ENCODE assay signal across 15 cellular contexts in genomic region chr16:55552621-55553020, GRCh38. TPM values are rescaled to one million over a fixed set of nuclear protein-coding genes. Genes with fewer than 3 reads are reported as not detected.
DNase-seq lines count a peak whose midpoint lies in the region; ATAC-seq and TF ChIP-seq lines count a peak whose summit lies in the region.
"Had no signal": no experiment of that assay in that cellular context is flagged by ENCODE, and none has a peak within 500 bp of the region (broad histone marks: within the 10 kb centered on the region; RNA-seq: fewer than 3 reads in every experiment).

No MANE protein-coding gene starts in this region.

- TF ChIP-seq CTCF in PC-3 (conservative IDR thresholded peaks at IDR 0.05; ENCODE audit: low read depth, low read length) = no peak

- H3K4me3 ChIP-seq in PC-3 (ENCODE audit: low read length) (no peak overlapping the region), mesodermal cell (ENCODE audit: extremely low read depth, insufficient read depth, low read length, poor library complexity, severe bottlenecking) (no peak overlapping the region)
- H3K4me3 ChIP-seq: BLaER1, psoas muscle had no signal

- POLR2A ChIA-PET in PC-3 (lab: Charles Lee; ENCODE audit: unreplicated experiment) = no interaction called here

- no peaks in the 10 kb centered on the region for H3K79me2 ChIP-seq in PC-3 (ENCODE audit: low read length)

- no peaks in the 10 kb centered on the region for H3K9me2 ChIP-seq in PC-3 (replicated peaks; ENCODE audit: low read length)

- H3K9me3 ChIP-seq in PC-3 (ENCODE audit: low read length) (no peaks in the 10 kb centered on the region), mesodermal cell (ENCODE audit: control insufficient read depth, low read length) (peaks cover 12% of the 10 kb centered on the region)
- H3K9me3 ChIP-seq: psoas muscle had no signal

- DNase-seq in EH (ENCODE audit: low read depth) (peak; percentile 86), PC-3 (peak; percentile 51), dermis blood vessel endothelial cell (peak; percentile 68), NCI-H1694 treated with DMSO at 0.1 percent for 48 hours (lab: John Stamatoyannopoulos, UW) (no peak)
- DNase-seq: activated naive CD4-positive, alpha-beta T cell treated with anti-CD3 and anti-CD28 coated beads for 36 hours; NCI-H1436; NCI-H524 treated with DMSO at 0.1 percent for 48 hours; psoas muscle; SHP77 had no signal

- H3K4me1 ChIP-seq in PC-3 (ENCODE audit: insufficient read depth, low read length) = 0 out of 2 replicates have a peak, but pooled peaks cover 4% of the 10 kb centered on the region
- H3K4me1 ChIP-seq in mesodermal cell (ENCODE audit: control insufficient read depth, insufficient read depth, low read length, poor library complexity, severe bottlenecking) = peaks cover 3% of the 10 kb centered on the region
- H3K4me1 ChIP-seq: BLaER1, psoas muscle had no signal

- H3K27ac ChIP-seq in PC-3 (ENCODE audit: low read length) (no peak overlapping the region), mesodermal cell (ENCODE audit: low read depth, low read length, severe bottlenecking) (peak overlapping the region; percentile 51)
- H3K27ac ChIP-seq: BLaER1, psoas muscle had no signal

- no peaks in the 10 kb centered on the region for H3K27me3 ChIP-seq in PC-3 (ENCODE audit: low read length)
- H3K27me3 ChIP-seq: BLaER1 had no signal

- no peak overlapping the region for H2AFZ ChIP-seq in PC-3 (ENCODE audit: low read length)

- H3K36me3 ChIP-seq in PC-3 (ENCODE audit: low read depth, low read length) (no peaks in the 10 kb centered on the region), mesodermal cell (ENCODE audit: control insufficient read depth, insufficient read depth, low read length) (peaks cover 19% of the 10 kb centered on the region)
- H3K36me3 ChIP-seq: BLaER1 had no signal

- no peak overlapping the region for H3K9ac ChIP-seq in PC-3 (ENCODE audit: low read length)
- H3K9ac ChIP-seq: BLaER1 had no signal

- CTCF ChIA-PET in PC-3 (lab: Charles Lee) = no interaction called here

- no peaks in the 10 kb centered on the region for H3F3A ChIP-seq in PC-3 (ENCODE audit: low read length, unreplicated experiment)

- intact Hi-C loops in PC-3 (cut with micrococcal nuclease) = no loop called here

- no peak overlapping the region for H3K4me2 ChIP-seq in PC-3 (ENCODE audit: low read length)
- H3K4me2 ChIP-seq: BLaER1 had no signal

- no TSS peak for BruUV-seq in PC-3 (replicated peaks; lab: Mats Ljungman, UMichigan)

- H4K20me1 ChIP-seq in PC-3 (ENCODE audit: low read length) = no peaks in the 10 kb centered on the region
- H4K20me1 ChIP-seq: BLaER1 had no signal

- ATAC-seq in PC-3 (no peak), GM18858 (IDR thresholded peaks at IDR 0.05; ENCODE audit: unreplicated experiment) (no peak), HG02884 (IDR thresholded peaks at IDR 0.05; ENCODE audit: unreplicated experiment) (no peak), HG03045 (IDR thresholded peaks at IDR 0.05; ENCODE audit: unreplicated experiment) (no peak)
- ATAC-seq: stimulated activated memory B cell treated with anti-CD40 and anti-IgM and Interleukin-4, amounts not matched to agents 10 μg/mL and 1 μg/mL and 100 μg/mL, for 72 hours had no signal

RNA-seq across cellular contexts. Expression of gene CAPNS2, which starts 13.9 kb away (rescaled TPM):
- total RNA-seq in PC-3 (2014; rRNA removed) (0.26 TPM in 1 of 2 replicates, not detected in the other), dermis blood vessel endothelial cell (0.70 and 1.7 TPM in 2 replicates)
- polyA plus RNA-seq in mesodermal cell (2013, experiment 1 of 2) = not detected
- polyA plus RNA-seq in mesodermal cell (2013, experiment 2 of 2) = not detected
- total RNA-seq: activated naive CD4-positive, alpha-beta T cell treated with anti-CD3 and anti-CD28 coated beads for 36 hours had no signal

RNA-seq across cellular contexts. Expression of gene LPCAT2, which starts 43.7 kb away (rescaled TPM):
- total RNA-seq in PC-3 (2014; rRNA removed) (8.0 and 15.0 TPM in 2 replicates), dermis blood vessel endothelial cell (23.9 and 37.6 TPM in 2 replicates)
- 16.6 TPM for polyA plus RNA-seq in mesodermal cell (2013, experiment 1 of 2)
- polyA plus RNA-seq in mesodermal cell (2013, experiment 2 of 2) = 14.0 TPM
